24 cellular contexts compared by ENCODE assay signal in the genomic region with DNA sequence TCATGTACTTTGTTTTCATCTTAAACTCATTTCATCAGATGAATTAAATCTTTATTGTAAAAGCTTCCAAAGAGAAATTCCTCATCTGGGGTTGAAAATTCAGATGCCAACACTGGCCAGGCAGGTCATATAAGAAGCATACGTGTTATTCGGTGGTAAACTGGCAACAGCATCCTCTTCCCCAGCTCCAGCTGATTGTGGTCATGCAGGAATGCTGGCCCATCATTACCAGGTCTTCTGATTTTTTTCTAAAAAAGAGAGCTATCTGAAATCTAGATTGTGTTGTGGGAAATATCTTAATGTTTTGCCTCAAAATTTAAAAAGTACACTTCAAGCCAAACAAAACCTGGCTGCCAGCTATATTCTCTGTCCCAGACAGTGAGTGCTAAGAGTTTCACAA. TPM values are rescaled to one million over a fixed set of nuclear protein-coding genes. Genes with fewer than 3 reads are reported as not detected.
DNase-seq lines count a peak whose midpoint lies in the region; ATAC-seq, FAIRE-seq and TF ChIP-seq lines count a peak whose summit lies in the region.
"Had no signal": no experiment of that assay in that cellular context is flagged by ENCODE, and none has a peak within 500 bp of the region (broad histone marks: within the 10 kb centered on the region; RNA-seq: fewer than 3 reads in every experiment).

No MANE protein-coding gene starts in this region.

- no peak overlapping the region for H3K4me3 ChIP-seq in HepG2 (replicated peaks in 1 of 3; ENCODE audit: insufficient read depth in 1 of 3, low read depth in 2 of 3, low read length in 3 of 3)
- H3K4me3 ChIP-seq in right lobe of liver = no peak overlapping the region
- H3K4me3 ChIP-seq in SK-N-SH (ENCODE audit: low read depth in 2 of 2, low read length in 1 of 2) = no peak overlapping the region
- no peak overlapping the region for H3K4me3 ChIP-seq in fibroblast of the aortic adventitia (ENCODE audit: low read depth, low read length)
- H3K4me3 ChIP-seq: BLaER1 treated with 17β-estradiol and CSF1 and Interleukin-3, amounts not matched to agents 10 nM and 100 nM; GM23248 had no signal

- no peaks in the 10 kb centered on the region for H3K9me2 ChIP-seq in SK-N-SH

- TF ChIP-seq POLR2A in HepG2 (IDR thresholded peaks at IDR 0.05; ENCODE audit: insufficient read depth in 1 of 2, low read depth in 2 of 2, low read length in 2 of 2) = no peak
- no peak for TF ChIP-seq POLR2A in right lobe of liver (IDR thresholded peaks at IDR 0.05)

- H4K20me1 ChIP-seq in HepG2 (ENCODE audit: insufficient read depth, low read length) = no peaks in the 10 kb centered on the region
- no peaks in the 10 kb centered on the region for H4K20me1 ChIP-seq in SK-N-SH (ENCODE audit: insufficient read depth)
- H4K20me1 ChIP-seq: BLaER1 treated with 17β-estradiol and CSF1 and Interleukin-3, amounts not matched to agents 10 nM and 100 nM had no signal

- H3K4me1 ChIP-seq in HepG2 (ENCODE audit: insufficient read depth, low read length) (peaks cover 19% of the 10 kb centered on the region), right lobe of liver (no peaks in the 10 kb centered on the region), SK-N-SH (ENCODE audit: control insufficient read depth in 1 of 2, insufficient read depth in 2 of 2, low read depth in 1 of 2, low read length in 1 of 2) (peaks cover 0 to 27% of the 10 kb centered on the region in 2 experiments; a peak in 3 of 4 replicates)
- H3K4me1 ChIP-seq: BE2C had no signal

- POLR2A ChIA-PET in HepG2 (lab: Yijun Ruan, JAX) (no interaction called here), SK-N-SH (lab: Yijun Ruan, JAX) (no interaction called here)

- CTCF ChIA-PET in HepG2 (lab: Yijun Ruan, JAX; ENCODE audit: low intra/inter-chr PET ratio, low total read pairs) = no interaction called here
- CTCF ChIA-PET in SK-N-SH (lab: Yijun Ruan, JAX) = interaction anchor here (0.7 to 0.8 kb wide), 2 partner anchors 30 to 202 kb away, joined by 3 to 4 read pairs; no protein-coding TSS in a partner anchor

- no TSS peak for BruUV-seq in HepG2 (replicated peaks; lab: Mats Ljungman, UMichigan)

- no peak overlapping the region for H3K9ac ChIP-seq in HepG2 (ENCODE audit: insufficient read depth, low read depth, low read length)
- H3K9ac ChIP-seq in SK-N-SH = no peak overlapping the region
- H3K9ac ChIP-seq: BLaER1 treated with 17β-estradiol and CSF1 and Interleukin-3, amounts not matched to agents 10 nM and 100 nM; GM23248 had no signal

- no peak for TF ChIP-seq RAD21 in HepG2 (CRISPR knock-in tag; IDR thresholded peaks at IDR 0.05)
- TF ChIP-seq RAD21 in SK-N-SH (IDR thresholded peaks at IDR 0.05; ENCODE audit: low read length) = no peak

- H3K79me2 ChIP-seq in HepG2 (ENCODE audit: insufficient read depth, low read length) = no peaks in the 10 kb centered on the region
- no peaks in the 10 kb centered on the region for H3K79me2 ChIP-seq in SK-N-SH (ENCODE audit: insufficient read depth)

- no peak for TF ChIP-seq EP300 in HepG2 (IDR thresholded peaks at IDR 0.05; ENCODE audit: low read depth in 2 of 2, low read length in 2 of 2)
- no peak for TF ChIP-seq EP300 in HepG2 (CRISPR knock-in tag; IDR thresholded peaks at IDR 0.05; ENCODE audit: borderline replicate concordance)
- no peak for TF ChIP-seq EP300 in SK-N-SH (IDR thresholded peaks at IDR 0.05; ENCODE audit: borderline replicate concordance in 1 of 2, low read depth in 1 of 2, low read length in 1 of 2)

- H3K27me3 ChIP-seq in HepG2 (ENCODE audit: control insufficient read depth in 1 of 2, insufficient read depth in 2 of 2, low read length in 2 of 2) (no peaks in the 10 kb centered on the region), right lobe of liver (no peaks in the 10 kb centered on the region), SK-N-SH (ENCODE audit: insufficient read depth) (no peaks in the 10 kb centered on the region)
- H3K27me3 ChIP-seq: BE2C; BLaER1 treated with 17β-estradiol and CSF1 and Interleukin-3, amounts not matched to agents 10 nM and 100 nM had no signal

- H3K27ac ChIP-seq in HepG2 (ENCODE audit: extremely low read length, insufficient read depth, low read length) = no peak overlapping the region
- no peak overlapping the region for H3K27ac ChIP-seq in right lobe of liver
- peak overlapping the region in 1 of 2 experiments; percentile 98; a peak in 2 of 4 replicates for H3K27ac ChIP-seq in SK-N-SH (ENCODE audit: low read depth in 2 of 2, low read length in 1 of 2)
- H3K27ac ChIP-seq: 22Rv1; BLaER1 treated with 17β-estradiol and CSF1 and Interleukin-3, amounts not matched to agents 10 nM and 100 nM; GM23248 had no signal

- H3F3A ChIP-seq in SK-N-SH (replicated peaks; ENCODE audit: insufficient read depth) = peaks cover 27% of the 10 kb centered on the region

- H3K36me3 ChIP-seq in HepG2 (replicated peaks in 1 of 2; ENCODE audit: control insufficient read depth in 1 of 2, insufficient read depth in 2 of 2, low read length in 2 of 2) = no peaks in the 10 kb centered on the region
- H3K36me3 ChIP-seq in right lobe of liver = no peaks in the 10 kb centered on the region
- H3K36me3 ChIP-seq in SK-N-SH (replicated peaks in 1 of 2; ENCODE audit: control insufficient read depth in 1 of 2, insufficient read depth in 2 of 2, low read length in 1 of 2) = no peaks in the 10 kb centered on the region
- H3K36me3 ChIP-seq: BE2C had no signal

- ATAC-seq in HepG2 (no peak), right lobe of liver (no peak), GM18867 (IDR thresholded peaks at IDR 0.05; ENCODE audit: unreplicated experiment) (no peak)
- ATAC-seq: HCT116 had no signal

- H3K9me3 ChIP-seq in HepG2 (ENCODE audit: low read length) (no peaks in the 10 kb centered on the region), right lobe of liver (no peaks in the 10 kb centered on the region), SK-N-SH (no peaks in the 10 kb centered on the region)
- H3K9me3 ChIP-seq: BE2C had no signal

- 95% methylated on average over 2 of the region's 2 CpGs for WGBS in HepG2 (ENCODE audit: low lambda C conversion rate)
- WGBS in right lobe of liver (ENCODE audit: insufficient coverage, low coverage, low lambda C conversion rate, missing lambda C conversion rate) = 90% methylated on average over 2 of the region's 2 CpGs
- WGBS in SK-N-SH (ENCODE audit: low lambda C conversion rate) = 78% methylated on average over 2 of the region's 2 CpGs

- H2AFZ ChIP-seq in HepG2 (ENCODE audit: low read length) (no peak overlapping the region), SK-N-SH (ENCODE audit: low read depth) (no peak overlapping the region)
- H2AFZ ChIP-seq: GM23248 had no signal

- intact Hi-C loops in HepG2 (cut with micrococcal nuclease; ENCODE audit: unreplicated experiment) (no loop called here), right lobe of liver (cut with DNase I) (no loop called here)

- DNase-seq in HepG2 (ENCODE audit: low spot score) (no peak), right lobe of liver (no peak), SK-N-SH (no peak), fibroblast of the aortic adventitia (ENCODE audit: low read depth) (peak; percentile 51), NCI-H146 (lab: John Stamatoyannopoulos, UW) (no peak), amygdala (lab: John Stamatoyannopoulos, UW) (no peak)
- DNase-seq: AML-193; BE2C; CD4-positive, alpha-beta T cell; CD8-positive, alpha-beta memory T cell; DMS 273 treated with DMSO at 0.1 percent for 48 hours; DMS79; GF-D8; GM23248; H9 had no signal

- FAIRE-seq in HepG2 (lab: Jason Lieb, UNC) = no peak
- FAIRE-seq: A204.1, D721Med, GM12891, GM18507, GM19239 had no signal

- in situ Hi-C loops in HepG2 (cut with HindIII; ENCODE audit: extremely low pct_ligation_motif_present, low pct_unique_long_range_greater_than_20kb) = no loop called here

- TF ChIP-seq CTCF in HepG2 (CRISPR knock-in tag; IDR thresholded peaks at IDR 0.05) = no peak
- TF ChIP-seq CTCF in right lobe of liver (IDR thresholded peaks at IDR 0.05) = no peak
- no peak for TF ChIP-seq CTCF in SK-N-SH (IDR thresholded peaks at IDR 0.05)
- no peak for TF ChIP-seq CTCF in fibroblast of the aortic adventitia (IDR thresholded peaks at IDR 0.05; ENCODE audit: insufficient read depth, low read length)

- H3K4me2 ChIP-seq in HepG2 (ENCODE audit: low read depth, low read length) = no peak overlapping the region
- peak overlapping the region; percentile 12; the same call in 1 of the 2 replicates for H3K4me2 ChIP-seq in SK-N-SH
- H3K4me2 ChIP-seq: BLaER1 treated with 17β-estradiol and CSF1 and Interleukin-3, amounts not matched to agents 10 nM and 100 nM had no signal

TF ChIP-seq in HepG2, 621 proteins besides CTCF, POLR2A, EP300 and RAD21 (continues in another document):
- TF ChIP-seq ATF7 (IDR thresholded peaks at IDR 0.05) (peak; percentile 20; the same call in 1 of the 2 replicates), ATF7 (CRISPR knock-in tag; IDR thresholded peaks at IDR 0.05) (no peak)

RNA-seq across cellular contexts. Expression of a gene that starts 53.6 kb away (rescaled TPM):
- total RNA-seq in HepG2 (2016; rRNA removed; fragmentation: Illumina TruSeq; extraction: Trizol) (67.9 and 75.3 TPM in 2 replicates), right lobe of liver (10 to 100 TPM; 37.7 to 64.4 (median 62.1) TPM), fibroblast of the aortic adventitia (ENCODE audit: low replicate concordance) (98.5 and 152 TPM in 2 replicates)
- total RNA-seq in HepG2 (2016; cell fraction: cytosol; rRNA removed; fragmentation: Illumina TruSeq; extraction: Trizol; ENCODE audit: low read depth) = 26.0 and 28.5 TPM in 2 replicates
- 60.7 and 78.7 TPM in 2 replicates for total RNA-seq in HepG2 (2016; cell fraction: insoluble cytoplasmic fraction; rRNA removed; fragmentation: Illumina TruSeq; extraction: Trizol)
- 25.6 and 29.2 TPM in 2 replicates for total RNA-seq in HepG2 (2016; cell fraction: membrane; rRNA removed; fragmentation: Illumina TruSeq; extraction: Trizol)
- total RNA-seq in HepG2 (2016; cell fraction: nucleus; rRNA removed; fragmentation: Illumina TruSeq; extraction: Trizol) = 63.0 and 73.9 TPM in 2 replicates
- polyA plus RNA-seq in HepG2 (2011; rRNA removed) (32.3 and 40.5 TPM in 2 replicates), SK-N-SH (2012; rRNA removed) (52.5 and 64.0 TPM in 2 replicates)
- 49.9 and 52.5 TPM in 2 replicates for polyA plus RNA-seq in HepG2 (2011; cell fraction: cytosol; rRNA removed)
- 135 and 137 TPM in 2 replicates for polyA plus RNA-seq in HepG2 (2011; cell fraction: nucleus; rRNA removed)
- polyA plus RNA-seq in HepG2 (2012) = 36.2 and 56.4 TPM in 2 replicates
- polyA plus RNA-seq in HepG2 (2016; cell fraction: cytosol; fragmentation: Illumina TruSeq; extraction: Trizol; ENCODE audit: low read depth) = 5.1 and 6.2 TPM in 2 replicates
- polyA plus RNA-seq in HepG2 (2016; cell fraction: insoluble cytoplasmic fraction; fragmentation: Illumina TruSeq; extraction: Trizol; ENCODE audit: low read depth) = 34.1 and 42.3 TPM in 2 replicates
- polyA plus RNA-seq in HepG2 (2016; cell fraction: membrane; fragmentation: Illumina TruSeq; extraction: Trizol; ENCODE audit: low read depth) = 10.4 and 11.9 TPM in 2 replicates
- polyA plus RNA-seq in HepG2 (2016; cell fraction: nucleus; fragmentation: Illumina TruSeq; extraction: Trizol; ENCODE audit: insufficient read depth, low read depth) = 93.3 and 105 TPM in 2 replicates
- polyA minus RNA-seq in HepG2 (2011; rRNA and poly(A)+ RNA removed; ENCODE audit: low replicate concordance) = 128 and 215 TPM in 2 replicates
- polyA minus RNA-seq in HepG2 (2011; cell fraction: cytosol; rRNA and poly(A)+ RNA removed) = 18.9 and 27.2 TPM in 2 replicates
- 108 and 119 TPM in 2 replicates for polyA minus RNA-seq in HepG2 (2011; cell fraction: nucleus; rRNA and poly(A)+ RNA removed)
- polyA plus RNA-seq in SK-N-SH (2012; cell fraction: cytosol; rRNA removed) = 26.8 and 42.2 TPM in 2 replicates
- 133 and 150 TPM in 2 replicates for polyA plus RNA-seq in SK-N-SH (2012; cell fraction: nucleus; rRNA removed)
